Comparison of ENCODE assay signal across 25 cellular contexts in the genomic region with DNA sequence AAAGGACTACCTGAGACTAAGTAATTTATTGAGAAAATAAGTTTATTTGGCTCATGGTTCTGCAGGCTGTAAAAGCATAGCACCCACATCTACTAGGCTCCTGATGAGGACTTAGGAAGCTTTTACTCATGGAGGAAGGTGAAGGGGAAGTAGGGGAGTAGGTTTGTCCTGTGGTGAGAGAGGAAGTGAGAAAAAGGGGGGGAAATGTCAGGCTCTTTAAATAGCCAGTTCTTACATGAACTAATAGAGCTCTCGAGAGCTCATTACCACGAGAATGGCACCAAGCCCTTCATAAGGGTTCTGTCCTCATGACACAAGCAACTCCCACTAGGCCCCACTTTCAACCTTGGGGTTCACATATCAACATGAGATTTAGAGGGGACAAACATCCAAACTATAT.
A peak's percentile ranks its signal among the peaks of the same experiment; 100 is the strongest.
DNase-seq lines count a peak whose midpoint lies in the region; ATAC-seq, FAIRE-seq and TF ChIP-seq lines count a peak whose summit lies in the region.
"Had no signal": no experiment of that assay in that cellular context is flagged by ENCODE, and none has a peak within 500 bp of the region (broad histone marks: within the 10 kb centered on the region; RNA-seq: fewer than 3 reads in every experiment).

No MANE protein-coding gene starts in this region.

- ATAC-seq in A549: no peak
- peak; percentile 63 for ATAC-seq in GM18909 (IDR thresholded peaks at IDR 0.05; ENCODE audit: poor library complexity, unreplicated experiment)
- peak; percentile 55 for ATAC-seq in HG02678 (IDR thresholded peaks at IDR 0.05; ENCODE audit: unreplicated experiment)
- no peak for ATAC-seq in psoas muscle
- no peak for ATAC-seq in GM21367 (IDR thresholded peaks at IDR 0.05; ENCODE audit: unreplicated experiment)
- ATAC-seq: stimulated activated effector memory CD8-positive, alpha-beta T cell treated with anti-CD3 and anti-CD28 coated beads, Interleukin-12 subunit alpha, Interleukin-12 subunit beta, amount 100 ng/mL, for 72 hours; T-helper 17 cell had no signal

- no peaks in the 10 kb centered on the region for H3K9me3 ChIP-seq in A549
- no peaks in the 10 kb centered on the region for H3K9me3 ChIP-seq in psoas muscle
- H3K9me3 ChIP-seq: BE2C, thoracic aorta had no signal

- H3K4me1 ChIP-seq in A549 (no peaks in the 10 kb centered on the region), psoas muscle (peaks cover 7% of the 10 kb centered on the region)
- H3K4me1 ChIP-seq: BE2C had no signal

- H3K27me3 ChIP-seq in psoas muscle (ENCODE audit: insufficient read depth in 3 of 3, low read length in 2 of 3): peaks cover 0 to 11% (median 0%) of the 10 kb centered on the region in 3 donors
- H3K27me3 ChIP-seq: BE2C, brain microvascular endothelial cell had no signal

- DNase-seq in A549 (ENCODE audit: low read depth in 1 of 2, low spot score in 1 of 2): no peak
- peak; percentile 0 for DNase-seq in NAMALWA (ENCODE audit: low spot score)
- no peak for DNase-seq in lower leg skin (ENCODE audit: low spot score in 2 of 2)
- no peak for DNase-seq in D721Med (ENCODE audit: insufficient read length, low spot score)
- DNase-seq in psoas muscle: no peak
- DNase-seq: activated CD4-positive, alpha-beta T cell treated with anti-CD3 and anti-CD28 coated beads, Interleukin-2, amount 50 U/mL, for 4 hours; activated gamma-delta T cell; activated T-cell treated with anti-CD3 and anti-CD28 coated beads for 4 hours; BE2C; brain microvascular endothelial cell; Calu3; NCI-H146; NCI-H2171; NCI-H69; SIG-M5; T-helper 17 cell; WERI-Rb-1 had no signal

- H3K27ac ChIP-seq in A549 (no peak overlapping the region), psoas muscle (no peak overlapping the region)
- H3K27ac ChIP-seq: brain microvascular endothelial cell, coronary artery, thoracic aorta, WERI-Rb-1 had no signal

- intact Hi-C loops in lower leg skin (cut with DNase I; ENCODE audit: low total_unique reads) (no loop called here), psoas muscle (cut with DNase I) (no loop called here)

- CTCF ChIA-PET in A549 (lab: Yijun Ruan, JAX): no interaction called here

- no peak overlapping the region for H3K4me2 ChIP-seq in A549

- no peak for TF ChIP-seq RAD21 in A549 (conservative IDR thresholded peaks at IDR 0.05 in 1 of 2, IDR thresholded peaks at IDR 0.05 in 1 of 2)

- TF ChIP-seq POLR2A in A549 (IDR thresholded peaks at IDR 0.05; ENCODE audit: low read length): no peak
- TF ChIP-seq POLR2A in lower leg skin (IDR thresholded peaks at IDR 0.05): no peak

- TF ChIP-seq CTCF in A549 (IDR thresholded peaks at IDR 0.05): no peak
- TF ChIP-seq CTCF in lower leg skin (IDR thresholded peaks at IDR 0.05): no peak
- no peak for TF ChIP-seq CTCF in D721Med (IDR thresholded peaks at IDR 0.05; ENCODE audit: insufficient read depth, missing control alignments)
- TF ChIP-seq CTCF in psoas muscle (IDR thresholded peaks at IDR 0.05): no peak

- 0% methylated on average over 2 of the region's 2 CpGs for WGBS in A549 (ENCODE audit: missing lambda C conversion rate)
- WGBS in lower leg skin, 2 donors: 60 to 89% methylated on average over 2 of the region's 2 CpGs
- WGBS in psoas muscle, 3 donors: 44 to 78% (median 69%) methylated on average over 2 of the region's 2 CpGs

- peak; percentile 51 for FAIRE-seq in A549 (lab: Jason Lieb, UNC)
- no peak for FAIRE-seq in D721Med (lab: Jason Lieb, UNC)
- FAIRE-seq: endometrium, GM18507 had no signal

- H3K4me3 ChIP-seq in A549: no peak overlapping the region
- H3K4me3 ChIP-seq in lower leg skin (ENCODE audit: low read depth, poor library complexity, severe bottlenecking): no peak overlapping the region
- H3K4me3 ChIP-seq in psoas muscle: no peak overlapping the region
- H3K4me3 ChIP-seq: coronary artery, thoracic aorta had no signal

- POLR2A ChIA-PET in A549 (lab: Yijun Ruan, JAX): no interaction called here

- no peak for TF ChIP-seq EP300 in A549 (IDR thresholded peaks at IDR 0.05)

- no peaks in the 10 kb centered on the region for H3K36me3 ChIP-seq in psoas muscle (ENCODE audit: insufficient read depth in 1 of 2, low read depth in 1 of 2)
- H3K36me3 ChIP-seq: BE2C, brain microvascular endothelial cell, thoracic aorta, WERI-Rb-1 had no signal

TF ChIP-seq in A549, 52 proteins besides CTCF, POLR2A, EP300 and RAD21:
- TF ChIP-seq ZSCAN20 (CRISPR knock-in tag; IDR thresholded peaks at IDR 0.05) (no peak), MAFK (IDR thresholded peaks at IDR 0.05; ENCODE audit: partially characterized antibody) (no peak), TFCP2L1 (CRISPR knock-in tag; IDR thresholded peaks at IDR 0.05) (no peak), ESRRA (IDR thresholded peaks at IDR 0.05; ENCODE audit: borderline replicate concordance, low read length) (no peak), CHD4 (IDR thresholded peaks at IDR 0.05; ENCODE audit: borderline replicate concordance) (no peak), FOSB (CRISPR knock-in tag; IDR thresholded peaks at IDR 0.05) (no peak), ZC3H11A (IDR thresholded peaks at IDR 0.05) (no peak), FOSL2 (IDR thresholded peaks at IDR 0.05) (no peak), FOSL2 (CRISPR knock-in tag; IDR thresholded peaks at IDR 0.05) (no peak), PBX3 (IDR thresholded peaks at IDR 0.05) (no peak), ZNF302 (CRISPR knock-in tag; IDR thresholded peaks at IDR 0.05) (no peak)
- TF ChIP-seq, protein P1, sequence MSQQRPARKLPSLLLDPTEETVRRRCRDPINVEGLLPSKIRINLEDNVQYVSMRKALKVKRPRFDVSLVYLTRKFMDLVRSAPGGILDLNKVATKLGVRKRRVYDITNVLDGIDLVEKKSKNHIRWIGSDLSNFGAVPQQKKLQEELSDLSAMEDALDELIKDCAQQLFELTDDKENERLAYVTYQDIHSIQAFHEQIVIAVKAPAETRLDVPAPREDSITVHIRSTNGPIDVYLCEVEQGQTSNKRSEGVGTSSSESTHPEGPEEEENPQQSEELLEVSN (IDR thresholded peaks at IDR 0.05; ENCODE audit: borderline replicate concordance, low read depth): no peak
- TF ChIP-seq, protein P2, sequence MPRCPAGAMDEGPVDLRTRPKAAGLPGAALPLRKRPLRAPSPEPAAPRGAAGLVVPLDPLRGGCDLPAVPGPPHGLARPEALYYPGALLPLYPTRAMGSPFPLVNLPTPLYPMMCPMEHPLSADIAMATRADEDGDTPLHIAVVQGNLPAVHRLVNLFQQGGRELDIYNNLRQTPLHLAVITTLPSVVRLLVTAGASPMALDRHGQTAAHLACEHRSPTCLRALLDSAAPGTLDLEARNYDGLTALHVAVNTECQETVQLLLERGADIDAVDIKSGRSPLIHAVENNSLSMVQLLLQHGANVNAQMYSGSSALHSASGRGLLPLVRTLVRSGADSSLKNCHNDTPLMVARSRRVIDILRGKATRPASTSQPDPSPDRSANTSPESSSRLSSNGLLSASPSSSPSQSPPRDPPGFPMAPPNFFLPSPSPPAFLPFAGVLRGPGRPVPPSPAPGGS (IDR thresholded peaks at IDR 0.05): no peak

Comparison
In these comparisons a context has a peak if more than half of its experiments do, and no peak if none do; other contexts are left out.
1. ATAC-seq: peak in GM18909 (single experiment) and HG02678 (single experiment); none in A549 (0 of 2), psoas muscle (0 of 4) and GM21367 (single experiment).